20 cellular contexts compared by ENCODE assay signal in the genomic region with DNA sequence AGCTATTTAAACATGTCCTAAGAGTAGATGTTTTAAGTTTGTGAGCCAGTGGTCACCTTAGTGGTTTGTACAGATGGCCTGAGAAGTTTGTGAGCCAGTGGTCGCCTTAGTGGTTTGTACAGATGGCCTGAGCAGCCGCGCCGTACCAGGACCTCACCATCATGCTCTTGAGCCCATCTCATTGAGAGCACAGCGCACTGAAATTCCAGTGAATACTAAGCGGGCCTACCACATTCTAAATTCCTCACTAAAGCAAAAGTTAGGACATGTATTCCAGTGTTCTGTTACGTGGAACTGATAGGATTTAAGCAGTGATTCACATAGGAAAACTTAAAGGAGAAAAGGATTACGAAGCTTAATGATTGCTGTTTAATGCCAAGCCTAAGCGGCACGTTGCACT. TPM values are rescaled to one million over a fixed set of nuclear protein-coding genes. Genes with fewer than 3 reads are reported as not detected.
A peak's percentile ranks its signal among the peaks of the same experiment; 100 is the strongest.
DNase-seq lines count a peak whose midpoint lies in the region; ATAC-seq, FAIRE-seq and TF ChIP-seq lines count a peak whose summit lies in the region.
"Had no signal": no experiment of that assay in that cellular context is flagged by ENCODE, and none has a peak within 500 bp of the region (broad histone marks: within the 10 kb centered on the region; RNA-seq: fewer than 3 reads in every experiment).

No MANE protein-coding gene starts in this region.

- TF ChIP-seq CTCF in HepG2 (CRISPR knock-in tag; IDR thresholded peaks at IDR 0.05) (no peak), right lobe of liver (IDR thresholded peaks at IDR 0.05) (no peak)

- no peak overlapping the region for H2AK5ac ChIP-seq in mesenchymal stem cell (ENCODE audit: low read length, severe bottlenecking)

- H3K4me2 ChIP-seq in HepG2 (ENCODE audit: low read depth, low read length) = peak overlapping the region; percentile 62
- no peak overlapping the region for H3K4me2 ChIP-seq in mesenchymal stem cell (ENCODE audit: low read length, poor library complexity, severe bottlenecking)

- no peak overlapping the region for H2BK5ac ChIP-seq in mesenchymal stem cell (ENCODE audit: low read depth, low read length, poor library complexity, severe bottlenecking)

- CTCF ChIA-PET in HepG2 (lab: Yijun Ruan, JAX; ENCODE audit: low intra/inter-chr PET ratio, low total read pairs) (no interaction called here), HEK293T (lab: Yijun Ruan, JAX) (interaction anchor here (1.9 kb wide), 1 partner anchor 22 kb away, joined by 7 read pairs; no protein-coding TSS in a partner anchor)

- H2BK120ac ChIP-seq in mesenchymal stem cell (ENCODE audit: low read depth, low read length) = no peak overlapping the region

- no peak overlapping the region for H3K23ac ChIP-seq in mesenchymal stem cell (ENCODE audit: low read length in 2 of 2)

- H2BK12ac ChIP-seq in mesenchymal stem cell (ENCODE audit: low read length in 2 of 2) = no peak overlapping the region

- TF ChIP-seq POLR2A in HepG2 (IDR thresholded peaks at IDR 0.05; ENCODE audit: insufficient read depth in 1 of 2, low read depth in 2 of 2, low read length in 2 of 2) (no peak), right lobe of liver (IDR thresholded peaks at IDR 0.05) (no peak)

- H3K79me1 ChIP-seq in mesenchymal stem cell (replicated peaks; ENCODE audit: low read length, poor library complexity, severe bottlenecking) = peaks cover 3% of the 10 kb centered on the region

- no peak overlapping the region for H3K4ac ChIP-seq in mesenchymal stem cell (ENCODE audit: low read depth in 1 of 2, low read length in 2 of 2)

- intact Hi-C loops in HepG2 (cut with micrococcal nuclease; ENCODE audit: unreplicated experiment) = no loop called here
- intact Hi-C loops in right lobe of liver (cut with DNase I) = no loop called here
- intact Hi-C loops in sciatic nerve (cut with DNase I) = no loop called here

- H3K9ac ChIP-seq in HepG2 (ENCODE audit: insufficient read depth, low read depth, low read length) (no peak overlapping the region), mesenchymal stem cell (ENCODE audit: low read length) (no peak overlapping the region)

- no peak overlapping the region for H4K91ac ChIP-seq in mesenchymal stem cell (ENCODE audit: low read length)

- H3K4me3 ChIP-seq in HepG2 (replicated peaks in 1 of 3; ENCODE audit: insufficient read depth in 1 of 3, low read depth in 2 of 3, low read length in 3 of 3) (no peak overlapping the region), right lobe of liver (no peak overlapping the region), mesenchymal stem cell (ENCODE audit: insufficient read depth in 1 of 2, low read depth in 1 of 2, low read length in 2 of 2) (no peak overlapping the region)
- H3K4me3 ChIP-seq: ascending aorta had no signal

- peaks cover 87% of the 10 kb centered on the region for H3K79me2 ChIP-seq in HepG2 (ENCODE audit: insufficient read depth, low read length)

- no TSS peak for BruUV-seq in HepG2 (replicated peaks; lab: Mats Ljungman, UMichigan)

- no peak overlapping the region for H2BK15ac ChIP-seq in mesenchymal stem cell (ENCODE audit: low read depth, poor library complexity, severe bottlenecking)

- H4K20me1 ChIP-seq in HepG2 (ENCODE audit: insufficient read depth, low read length) = peaks cover 78% of the 10 kb centered on the region

- peaks cover 4 to 5% of the 10 kb centered on the region in 2 experiments; a peak in 3 of 5 replicates for H3K36me3 ChIP-seq in HepG2 (replicated peaks in 1 of 2; ENCODE audit: control insufficient read depth in 1 of 2, insufficient read depth in 2 of 2, low read length in 2 of 2)
- H3K36me3 ChIP-seq in right lobe of liver = no peaks in the 10 kb centered on the region
- H3K36me3 ChIP-seq in mesenchymal stem cell (ENCODE audit: control insufficient read depth in 1 of 2, insufficient read depth in 2 of 2, low read depth in 1 of 2, low read length in 2 of 2) = peaks cover 0 to 2% of the 10 kb centered on the region in 2 experiments
- H3K36me3 ChIP-seq: ascending aorta had no signal

- H3K14ac ChIP-seq in mesenchymal stem cell (ENCODE audit: low read length in 2 of 2) = no peak overlapping the region

- peak overlapping the region; percentile 19 for H4K8ac ChIP-seq in mesenchymal stem cell (ENCODE audit: low read length)

- no peak for ATAC-seq in HepG2
- no peak for ATAC-seq in right lobe of liver
- ATAC-seq in sciatic nerve = no peak

- H2AFZ ChIP-seq in HepG2 (ENCODE audit: low read length) (no peak overlapping the region), mesenchymal stem cell (ENCODE audit: low read depth, low read length) (no peak overlapping the region)

- DNase-seq in HepG2 (ENCODE audit: low spot score) = no peak
- DNase-seq in right lobe of liver = no peak
- DNase-seq in amniotic epithelial cell (ENCODE audit: low read depth) = peak; percentile 78
- peak; percentile 33 for DNase-seq in mesenchymal stem cell
- no peak for DNase-seq in NCI-H2107 treated with DMSO at 0.1 percent for 48 hours (lab: John Stamatoyannopoulos, UW; ENCODE audit: unreplicated experiment)
- no peak for DNase-seq in ureter (ENCODE audit: low spot score)
- no peak for DNase-seq in HEK293T (ENCODE audit: extremely low spot score)
- DNase-seq in sciatic nerve (ENCODE audit: low spot score) = no peak
- DNase-seq: ACHN; activated naive CD4-positive, alpha-beta T cell; CD8-positive, alpha-beta memory T cell; islet precursor cell; KBM-7; MV-4-11; NCI-H187; NCI-H446; stimulated activated CD4-positive, alpha-beta T cell treated with anti-CD3 and anti-CD28 coated beads, Interleukin-4, amount 100 ng/mL, for 24 hours; SW 1271 had no signal

- TF ChIP-seq EP300 in HepG2 (IDR thresholded peaks at IDR 0.05; ENCODE audit: low read depth in 2 of 2, low read length in 2 of 2) = no peak
- TF ChIP-seq EP300 in HepG2 (CRISPR knock-in tag; IDR thresholded peaks at IDR 0.05; ENCODE audit: borderline replicate concordance) = no peak

- no peak for TF ChIP-seq RAD21 in HepG2 (CRISPR knock-in tag; IDR thresholded peaks at IDR 0.05)

- POLR2A ChIA-PET in HepG2 (lab: Yijun Ruan, JAX) (interaction anchor here (0.9 to 1.3 kb wide), 3 partner anchors 12 to 23 kb away, joined by 3 to 9 read pairs (median 5); no protein-coding TSS in a partner anchor), HEK293T (lab: Yijun Ruan, JAX) (interaction anchor here (1.7 kb wide), 1 partner anchor 11 kb away, joined by 6 read pairs; no protein-coding TSS in a partner anchor)

- peaks cover 73% of the 10 kb centered on the region for H3K4me1 ChIP-seq in HepG2 (ENCODE audit: insufficient read depth, low read length)
- peaks cover 0 to 32% (median 4%) of the 10 kb centered on the region in 4 donors for H3K4me1 ChIP-seq in right lobe of liver
- peaks cover 13% of the 10 kb centered on the region for H3K4me1 ChIP-seq in mesenchymal stem cell (ENCODE audit: control insufficient read depth, insufficient read depth, low read depth, low read length)

- no peak overlapping the region for H3K18ac ChIP-seq in mesenchymal stem cell (ENCODE audit: low read depth in 1 of 2, low read length in 2 of 2)

- H3K27ac ChIP-seq in HepG2 (ENCODE audit: extremely low read length, insufficient read depth, low read length) (no peak overlapping the region), right lobe of liver (no peak overlapping the region), mesenchymal stem cell (ENCODE audit: low read length, poor library complexity, severe bottlenecking) (no peak overlapping the region)
- H3K27ac ChIP-seq: ascending aorta had no signal

- H3K27me3 ChIP-seq in HepG2 (ENCODE audit: control insufficient read depth in 1 of 2, insufficient read depth in 2 of 2, low read length in 2 of 2) (no peaks in the 10 kb centered on the region; a peak in 1 of 5 replicates), right lobe of liver (no peaks in the 10 kb centered on the region), mesenchymal stem cell (ENCODE audit: control insufficient read depth in 1 of 2, insufficient read depth in 1 of 2, low read length in 2 of 2) (no peaks in the 10 kb centered on the region)
- H3K27me3 ChIP-seq: ascending aorta had no signal

- H3K9me3 ChIP-seq in HepG2 (ENCODE audit: low read length) = no peaks in the 10 kb centered on the region
- no peaks in the 10 kb centered on the region for H3K9me3 ChIP-seq in right lobe of liver
- no peaks in the 10 kb centered on the region for H3K9me3 ChIP-seq in mesenchymal stem cell (ENCODE audit: control insufficient read depth, low read length)
- H3K9me3 ChIP-seq: ascending aorta had no signal

- FAIRE-seq in HepG2 (lab: Jason Lieb, UNC) = no peak
- FAIRE-seq: urothelium cell line had no signal

- in situ Hi-C loops in HepG2 (cut with HindIII; ENCODE audit: extremely low pct_ligation_motif_present, low pct_unique_long_range_greater_than_20kb) = no loop called here

- 88% methylated on average over 10 of the region's 10 CpGs for WGBS in HepG2 (ENCODE audit: low lambda C conversion rate)
- WGBS in right lobe of liver (ENCODE audit: insufficient coverage, low coverage, low lambda C conversion rate, missing lambda C conversion rate) = 94% methylated on average over 6 of the region's 10 CpGs
- 96% methylated on average over 8 of the region's 10 CpGs for WGBS in mesenchymal stem cell

RNA-seq across cellular contexts. Expression of gene USP10, which starts 3.9 kb away (rescaled TPM):
- total RNA-seq in HepG2 (2016; rRNA removed; fragmentation: Illumina TruSeq; extraction: Trizol) (79.1 and 97.6 TPM in 2 replicates), right lobe of liver (10 to 100 TPM; 41.5 to 53.2 (median 44.6) TPM), ureter (103 TPM), sciatic nerve (72.2 TPM)
- 57.5 and 62.5 TPM in 2 replicates for total RNA-seq in HepG2 (2016; cell fraction: cytosol; rRNA removed; fragmentation: Illumina TruSeq; extraction: Trizol; ENCODE audit: low read depth)
- 76.4 and 87.1 TPM in 2 replicates for total RNA-seq in HepG2 (2016; cell fraction: insoluble cytoplasmic fraction; rRNA removed; fragmentation: Illumina TruSeq; extraction: Trizol)
- 73.6 and 81.2 TPM in 2 replicates for total RNA-seq in HepG2 (2016; cell fraction: membrane; rRNA removed; fragmentation: Illumina TruSeq; extraction: Trizol)
- total RNA-seq in HepG2 (2016; cell fraction: nucleus; rRNA removed; fragmentation: Illumina TruSeq; extraction: Trizol) = 78.0 and 88.2 TPM in 2 replicates
- 114 and 122 TPM in 2 replicates for polyA plus RNA-seq in HepG2 (2011; rRNA removed)
- 68.7 and 92.2 TPM in 2 replicates for polyA plus RNA-seq in HepG2 (2011; cell fraction: cytosol; rRNA removed)
- 127 and 143 TPM in 2 replicates for polyA plus RNA-seq in HepG2 (2011; cell fraction: nucleus; rRNA removed)
- polyA plus RNA-seq in HepG2 (2012) = 65.1 and 93.3 TPM in 2 replicates
- 17.7 and 17.8 TPM in 2 replicates for polyA plus RNA-seq in HepG2 (2016; cell fraction: cytosol; fragmentation: Illumina TruSeq; extraction: Trizol; ENCODE audit: low read depth)
- polyA plus RNA-seq in HepG2 (2016; cell fraction: insoluble cytoplasmic fraction; fragmentation: Illumina TruSeq; extraction: Trizol; ENCODE audit: low read depth) = 102 and 128 TPM in 2 replicates
- 41.4 and 44.1 TPM in 2 replicates for polyA plus RNA-seq in HepG2 (2016; cell fraction: membrane; fragmentation: Illumina TruSeq; extraction: Trizol; ENCODE audit: low read depth)
- 118 and 120 TPM in 2 replicates for polyA plus RNA-seq in HepG2 (2016; cell fraction: nucleus; fragmentation: Illumina TruSeq; extraction: Trizol; ENCODE audit: insufficient read depth, low read depth)
- 349 and 427 TPM in 2 replicates for polyA minus RNA-seq in HepG2 (2011; rRNA and poly(A)+ RNA removed; ENCODE audit: low replicate concordance)
- polyA minus RNA-seq in HepG2 (2011; cell fraction: cytosol; rRNA and poly(A)+ RNA removed) = 64.3 and 66.8 TPM in 2 replicates
- polyA minus RNA-seq in HepG2 (2011; cell fraction: nucleus; rRNA and poly(A)+ RNA removed) = 118 TPM in 2 replicates
- polyA plus RNA-seq in mesenchymal stem cell (2013, experiment 1 of 2) = 51.6 TPM
- 51.4 TPM for polyA plus RNA-seq in mesenchymal stem cell (2013, experiment 2 of 2)

RNA-seq across cellular contexts. Expression of gene KLHL36, which starts 55.4 kb away (rescaled TPM):
- total RNA-seq in HepG2 (2016; rRNA removed; fragmentation: Illumina TruSeq; extraction: Trizol) (23.6 and 24.3 TPM in 2 replicates), right lobe of liver (10 to 100 TPM; 20.1 to 31.3 (median 21.9) TPM), ureter (55.9 TPM), sciatic nerve (60.2 TPM)
- total RNA-seq in HepG2 (2016; cell fraction: cytosol; rRNA removed; fragmentation: Illumina TruSeq; extraction: Trizol; ENCODE audit: low read depth) = 5.2 and 5.7 TPM in 2 replicates
- 19.7 and 25.5 TPM in 2 replicates for total RNA-seq in HepG2 (2016; cell fraction: insoluble cytoplasmic fraction; rRNA removed; fragmentation: Illumina TruSeq; extraction: Trizol)
- 13.6 and 13.8 TPM in 2 replicates for total RNA-seq in HepG2 (2016; cell fraction: membrane; rRNA removed; fragmentation: Illumina TruSeq; extraction: Trizol)
- 19.3 and 23.7 TPM in 2 replicates for total RNA-seq in HepG2 (2016; cell fraction: nucleus; rRNA removed; fragmentation: Illumina TruSeq; extraction: Trizol)
- 26.0 and 34.9 TPM in 2 replicates for polyA plus RNA-seq in HepG2 (2011; rRNA removed)
- polyA plus RNA-seq in HepG2 (2011; cell fraction: cytosol; rRNA removed) = 19.5 and 24.5 TPM in 2 replicates
- 101 and 113 TPM in 2 replicates for polyA plus RNA-seq in HepG2 (2011; cell fraction: nucleus; rRNA removed)
- polyA plus RNA-seq in HepG2 (2012) = 13.5 and 16.7 TPM in 2 replicates
- polyA plus RNA-seq in HepG2 (2016; cell fraction: cytosol; fragmentation: Illumina TruSeq; extraction: Trizol; ENCODE audit: low read depth) = 3.3 and 4.5 TPM in 2 replicates
- polyA plus RNA-seq in HepG2 (2016; cell fraction: insoluble cytoplasmic fraction; fragmentation: Illumina TruSeq; extraction: Trizol; ENCODE audit: low read depth) = 12.0 and 13.5 TPM in 2 replicates
- polyA plus RNA-seq in HepG2 (2016; cell fraction: membrane; fragmentation: Illumina TruSeq; extraction: Trizol; ENCODE audit: low read depth) = 5.3 and 6.0 TPM in 2 replicates
- polyA plus RNA-seq in HepG2 (2016; cell fraction: nucleus; fragmentation: Illumina TruSeq; extraction: Trizol; ENCODE audit: insufficient read depth, low read depth) = 30.5 and 31.5 TPM in 2 replicates
- 18.8 and 92.4 TPM in 2 replicates for polyA minus RNA-seq in HepG2 (2011; rRNA and poly(A)+ RNA removed; ENCODE audit: low replicate concordance)
- polyA minus RNA-seq in HepG2 (2011; cell fraction: cytosol; rRNA and poly(A)+ RNA removed) = 32.9 and 39.6 TPM in 2 replicates
- 40.4 and 48.1 TPM in 2 replicates for polyA minus RNA-seq in HepG2 (2011; cell fraction: nucleus; rRNA and poly(A)+ RNA removed)
- 19.3 TPM for polyA plus RNA-seq in mesenchymal stem cell (2013, experiment 1 of 2)
- 18.4 TPM for polyA plus RNA-seq in mesenchymal stem cell (2013, experiment 2 of 2)

Comparison
In these comparisons a context has a peak if more than half of its experiments do, and no peak if none do; other contexts are left out.
1. DNase-seq: peak in amniotic epithelial cell (single experiment) and mesenchymal stem cell (single experiment); none in HepG2 (single experiment), right lobe of liver (0 of 3), NCI-H2107 treated with DMSO at 0.1 percent for 48 hours (single experiment), ureter (single experiment), HEK293T (single experiment) and sciatic nerve (single experiment).